ENCODE assay signal across 9 cellular contexts in the genomic region with DNA sequence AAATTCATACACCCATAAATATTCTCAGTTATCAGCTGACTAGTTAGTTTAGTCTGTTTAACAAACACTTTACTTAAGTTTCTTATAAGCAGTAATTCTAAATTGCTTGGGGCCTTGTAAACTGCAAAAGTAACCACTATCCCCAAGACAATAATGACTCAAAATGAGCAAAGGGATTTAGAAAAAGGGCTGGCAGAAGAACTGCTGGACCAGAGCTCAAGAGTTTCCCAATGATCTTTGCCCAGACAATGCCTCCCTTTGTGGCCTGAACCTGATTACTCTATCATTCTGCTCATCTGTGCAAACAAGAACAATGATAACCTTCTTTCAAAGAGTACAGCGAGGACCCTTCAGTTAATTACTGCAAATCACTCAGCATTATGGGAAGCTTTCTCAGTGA.
DNase-seq lines count a peak whose midpoint lies in the region; ATAC-seq lines count a peak whose summit lies in the region.
"Had no signal": no experiment of that assay in that cellular context is flagged by ENCODE, and none has a peak within 500 bp of the region (broad histone marks: within the 10 kb centered on the region; RNA-seq: fewer than 3 reads in every experiment).

No MANE protein-coding gene starts in this region.

- no peak for ATAC-seq in GM18498 (IDR thresholded peaks at IDR 0.05; ENCODE audit: unreplicated experiment)
- no peak for ATAC-seq in HG03354 (IDR thresholded peaks at IDR 0.05; ENCODE audit: poor library complexity, severe bottlenecking, unreplicated experiment)

- DNase-seq in A172 (ENCODE audit: low spot score) (peak; percentile 61), NCI-H1417 treated with DMSO at 0.1 percent for 48 hours (lab: John Stamatoyannopoulos, UW) (peak; percentile 45), amniotic epithelial cell (ENCODE audit: low read depth) (peak; percentile 27), hippocampal formation (lab: John Stamatoyannopoulos, UW) (peak; percentile 23 to 39), NCI-H82 treated with DMSO at 0.1 percent for 48 hours (lab: John Stamatoyannopoulos, UW; ENCODE audit: unreplicated experiment) (no peak)
- no peak for DNase-seq in stimulated activated CD4-positive, alpha-beta T cell treated with anti-CD3 and anti-CD28 coated beads, Interleukin-4, amount 100 ng/mL, for 4 hours
- DNase-seq: GDM1 had no signal

Comparison
In these comparisons a context has a peak if more than half of its experiments do, and no peak if none do; other contexts are left out.
1. DNase-seq: peak in A172 (single experiment), NCI-H1417 treated with DMSO at 0.1 percent for 48 hours (single experiment), amniotic epithelial cell (single experiment) and hippocampal formation (2 of 2); none in stimulated activated CD4-positive, alpha-beta T cell treated with anti-CD3 and anti-CD28 coated beads, Interleukin-4, amount 100 ng/mL, for 4 hours (0 of 2) and NCI-H82 treated with DMSO at 0.1 percent for 48 hours (single experiment).